Comparison of ENCODE assay signal across 16 cellular contexts in the genomic region with DNA sequence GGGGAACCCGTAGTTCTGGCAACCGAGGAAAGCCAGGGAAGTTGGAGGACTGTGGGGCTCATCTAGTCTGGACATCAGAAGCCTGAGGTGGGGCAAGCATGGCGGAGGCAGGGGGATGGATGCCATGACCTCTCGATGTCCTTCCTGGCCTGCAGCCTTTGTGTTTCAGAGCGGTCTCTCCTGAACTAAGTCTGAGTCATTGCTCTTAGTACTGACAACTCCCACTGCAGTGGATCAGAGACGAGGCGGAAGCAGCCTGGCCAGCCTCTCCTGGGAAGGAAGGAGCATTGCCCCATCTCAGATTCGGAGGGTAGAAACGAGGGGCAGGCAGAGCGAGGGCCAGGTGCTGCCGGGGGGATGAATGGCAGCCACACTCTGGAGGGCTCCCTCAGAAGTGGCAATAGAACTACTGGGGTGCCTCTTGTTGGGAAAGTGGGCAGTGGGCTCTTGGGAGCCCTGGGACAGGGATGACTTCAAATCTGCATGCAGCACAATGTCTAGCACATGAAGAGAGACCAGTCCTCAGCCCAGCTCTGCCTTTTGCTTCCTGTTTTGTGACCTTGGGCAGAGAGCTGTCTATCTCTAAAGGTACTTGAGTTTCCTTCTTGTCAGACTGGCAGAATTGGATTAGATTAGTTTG. TPM values are rescaled to one million over a fixed set of nuclear protein-coding genes. Genes with fewer than 3 reads are reported as not detected.
A peak's percentile ranks its signal among the peaks of the same experiment; 100 is the strongest.
DNase-seq lines count a peak whose midpoint lies in the region; ATAC-seq, FAIRE-seq and TF ChIP-seq lines count a peak whose summit lies in the region.
"Had no signal": no experiment of that assay in that cellular context is flagged by ENCODE, and none has a peak within 500 bp of the region (broad histone marks: within the 10 kb centered on the region; RNA-seq: fewer than 3 reads in every experiment).

No MANE protein-coding gene starts in this region.

- TF ChIP-seq CTCF in HepG2 (CRISPR knock-in tag; IDR thresholded peaks at IDR 0.05) (no peak), right lobe of liver (IDR thresholded peaks at IDR 0.05) (no peak), endothelial cell (IDR thresholded peaks at IDR 0.05; ENCODE audit: unreplicated experiment) (no peak)

- peaks cover 25% of the 10 kb centered on the region for H3K4me1 Mint-ChIP-seq in endothelial cell (ENCODE audit: unreplicated experiment)
- H3K4me1 Mint-ChIP-seq in activated naive CD8-positive, alpha-beta T cell treated with anti-CD3 and anti-CD28 coated beads, Interleukin-2, amount 50 U/mL, for 24 hours: peaks cover 18% of the 10 kb centered on the region

- no peak for TF ChIP-seq RAD21 in HepG2 (CRISPR knock-in tag; IDR thresholded peaks at IDR 0.05)

- POLR2A ChIA-PET in HepG2 (lab: Yijun Ruan, JAX): interaction anchor here (1.0 kb wide), 1 partner anchor 30 kb away, joined by 4 read pairs; the partner anchor contains the start of gene RPL19

- TF ChIP-seq POLR2A in HepG2 (IDR thresholded peaks at IDR 0.05; ENCODE audit: insufficient read depth in 1 of 2, low read depth in 2 of 2, low read length in 2 of 2) (no peak), right lobe of liver (IDR thresholded peaks at IDR 0.05) (no peak)

- H3K27me3 ChIP-seq in HepG2 (ENCODE audit: control insufficient read depth in 1 of 2, insufficient read depth in 2 of 2, low read length in 2 of 2): peaks cover 19 to 64% of the 10 kb centered on the region in 2 experiments
- H3K27me3 ChIP-seq in right lobe of liver: peaks cover 0 to 4% of the 10 kb centered on the region in 2 donors

- no TSS peak for BruUV-seq in HepG2 (replicated peaks; lab: Mats Ljungman, UMichigan)

- peak overlapping the region; percentile 15 for H3K27ac Mint-ChIP-seq in endothelial cell (ENCODE audit: unreplicated experiment)
- H3K27ac Mint-ChIP-seq in activated naive CD8-positive, alpha-beta T cell treated with anti-CD3 and anti-CD28 coated beads, Interleukin-2, amount 50 U/mL, for 24 hours: no peak overlapping the region
- H3K27ac Mint-ChIP-seq: natural killer cell, type B pancreatic cell had no signal

- WGBS in HepG2 (ENCODE audit: low lambda C conversion rate): 14% methylated on average over 6 of the region's 11 CpGs
- WGBS in right lobe of liver (ENCODE audit: insufficient coverage, low coverage, low lambda C conversion rate, missing lambda C conversion rate): 67% methylated on average over 8 of the region's 11 CpGs

- CTCF ChIA-PET in HepG2 (lab: Yijun Ruan, JAX; ENCODE audit: low intra/inter-chr PET ratio, low total read pairs): no interaction called here

- H3K4me3 Mint-ChIP-seq in endothelial cell (ENCODE audit: unreplicated experiment): no peak overlapping the region
- no peak overlapping the region for H3K4me3 Mint-ChIP-seq in activated naive CD8-positive, alpha-beta T cell treated with anti-CD3 and anti-CD28 coated beads, Interleukin-2, amount 50 U/mL, for 24 hours
- H3K4me3 Mint-ChIP-seq: natural killer cell, type B pancreatic cell had no signal

- H3K36me3 ChIP-seq in HepG2 (replicated peaks in 1 of 2; ENCODE audit: control insufficient read depth in 1 of 2, insufficient read depth in 2 of 2, low read length in 2 of 2): no peaks in the 10 kb centered on the region
- no peaks in the 10 kb centered on the region for H3K36me3 ChIP-seq in right lobe of liver

- no peak for DNase-seq in HepG2 (ENCODE audit: low spot score)
- DNase-seq in right lobe of liver: no peak
- DNase-seq in RCC 7860 (ENCODE audit: low spot score): peak; percentile 42
- no peak for DNase-seq in endothelial cell (ENCODE audit: low spot score)
- DNase-seq in activated naive CD8-positive, alpha-beta T cell treated with anti-CD3 and anti-CD28 coated beads, Interleukin-2, amount 50 U/mL, for 24 hours: no peak
- no peak for DNase-seq in DMS153 treated with DMSO at 0.1 percent for 48 hours (lab: John Stamatoyannopoulos, UW; ENCODE audit: unreplicated experiment)
- DNase-seq: DMS79, left colon, natural killer cell, SHP77 treated with DMSO at 0.1 percent for 48 hours, small intestine had no signal

- H3K4me3 ChIP-seq in HepG2 (replicated peaks in 1 of 3; ENCODE audit: insufficient read depth in 1 of 3, low read depth in 2 of 3, low read length in 3 of 3) (no peak overlapping the region), right lobe of liver (no peak overlapping the region)
- H3K4me3 ChIP-seq: A549 had no signal

- 0 out of 2 replicates have a peak overlapping the region, but pooled peaks have one; percentile 2 for H3K4me2 ChIP-seq in HepG2 (ENCODE audit: low read depth, low read length)
- H3K4me2 ChIP-seq: A549 had no signal

- H3K36me3 Mint-ChIP-seq in endothelial cell (ENCODE audit: low read depth, unreplicated experiment): no peaks in the 10 kb centered on the region
- H3K36me3 Mint-ChIP-seq in activated naive CD8-positive, alpha-beta T cell treated with anti-CD3 and anti-CD28 coated beads, Interleukin-2, amount 50 U/mL, for 24 hours (ENCODE audit: low read depth): no peaks in the 10 kb centered on the region
- H3K36me3 Mint-ChIP-seq: natural killer cell, type B pancreatic cell had no signal

- no peaks in the 10 kb centered on the region for H4K20me1 ChIP-seq in HepG2 (ENCODE audit: insufficient read depth, low read length)

- H2AFZ ChIP-seq in HepG2 (ENCODE audit: low read length): no peak overlapping the region

- H3K4me1 ChIP-seq in HepG2 (ENCODE audit: insufficient read depth, low read length) (peaks cover 20% of the 10 kb centered on the region; the same call in 1 of the 2 replicates), right lobe of liver (peaks cover 0 to 7% (median 0%) of the 10 kb centered on the region in 4 donors)

- peak; percentile 10; the same call in 1 of the 3 replicates for ATAC-seq in HepG2
- ATAC-seq in right lobe of liver: no peak
- ATAC-seq in HG02610 (IDR thresholded peaks at IDR 0.05; ENCODE audit: unreplicated experiment): no peak
- no peak for ATAC-seq in GM18867 (IDR thresholded peaks at IDR 0.05; ENCODE audit: unreplicated experiment)
- no peak for ATAC-seq in activated naive CD8-positive, alpha-beta T cell treated with anti-CD3 and anti-CD28 coated beads, Interleukin-2, amount 50 U/mL, for 24 hours
- ATAC-seq: left colon, natural killer cell had no signal

- FAIRE-seq in HepG2 (lab: Jason Lieb, UNC) (no peak), RCC 7860 (lab: Jason Lieb, UNC) (no peak)
- FAIRE-seq: A549, frontal cortex, small intestine had no signal

- TF ChIP-seq EP300 in HepG2 (IDR thresholded peaks at IDR 0.05; ENCODE audit: low read depth in 2 of 2, low read length in 2 of 2): no peak
- TF ChIP-seq EP300 in HepG2 (CRISPR knock-in tag; IDR thresholded peaks at IDR 0.05; ENCODE audit: borderline replicate concordance): no peak

- H3K9me3 ChIP-seq in HepG2 (ENCODE audit: low read length): no peaks in the 10 kb centered on the region
- H3K9me3 ChIP-seq in right lobe of liver: no peaks in the 10 kb centered on the region
- H3K9me3 ChIP-seq: A549 had no signal

- intact Hi-C loops in HepG2 (cut with micrococcal nuclease; ENCODE audit: unreplicated experiment): no loop called here
- intact Hi-C loops in right lobe of liver (cut with DNase I): no loop called here

- H3K9me3 Mint-ChIP-seq in endothelial cell (ENCODE audit: unreplicated experiment): no peaks in the 10 kb centered on the region
- no peaks in the 10 kb centered on the region for H3K9me3 Mint-ChIP-seq in activated naive CD8-positive, alpha-beta T cell treated with anti-CD3 and anti-CD28 coated beads, Interleukin-2, amount 50 U/mL, for 24 hours
- H3K9me3 Mint-ChIP-seq: natural killer cell, type B pancreatic cell had no signal

- peaks cover 16% of the 10 kb centered on the region for H3K27me3 Mint-ChIP-seq in endothelial cell (ENCODE audit: unreplicated experiment)
- peaks cover 35% of the 10 kb centered on the region for H3K27me3 Mint-ChIP-seq in activated naive CD8-positive, alpha-beta T cell treated with anti-CD3 and anti-CD28 coated beads, Interleukin-2, amount 50 U/mL, for 24 hours

- H3K27ac ChIP-seq in HepG2 (ENCODE audit: extremely low read length, insufficient read depth, low read length) (no peak overlapping the region), right lobe of liver (no peak overlapping the region)

- no peak overlapping the region for H3K9ac ChIP-seq in HepG2 (ENCODE audit: insufficient read depth, low read depth, low read length)

- in situ Hi-C loops in HepG2 (cut with HindIII; ENCODE audit: extremely low pct_ligation_motif_present, low pct_unique_long_range_greater_than_20kb): no loop called here

- H3K79me2 ChIP-seq in HepG2 (ENCODE audit: insufficient read depth, low read length): no peaks in the 10 kb centered on the region

RNA-seq across cellular contexts. Expression of gene STAC2, which starts 3.6 kb away (rescaled TPM):
- total RNA-seq in HepG2 (2016; rRNA removed; fragmentation: Illumina TruSeq; extraction: Trizol) (not detected in 2 replicates), right lobe of liver (not detected), endothelial cell (ENCODE audit: unreplicated experiment) (not detected)
- total RNA-seq in HepG2 (2016; cell fraction: cytosol; rRNA removed; fragmentation: Illumina TruSeq; extraction: Trizol; ENCODE audit: low read depth): not detected in 2 replicates
- total RNA-seq in HepG2 (2016; cell fraction: insoluble cytoplasmic fraction; rRNA removed; fragmentation: Illumina TruSeq; extraction: Trizol): not detected in 2 replicates
- total RNA-seq in HepG2 (2016; cell fraction: membrane; rRNA removed; fragmentation: Illumina TruSeq; extraction: Trizol): not detected in 2 replicates
- total RNA-seq in HepG2 (2016; cell fraction: nucleus; rRNA removed; fragmentation: Illumina TruSeq; extraction: Trizol): not detected in 2 replicates
- not detected in 2 replicates for polyA plus RNA-seq in HepG2 (2011; rRNA removed)
- not detected in 2 replicates for polyA plus RNA-seq in HepG2 (2011; cell fraction: cytosol; rRNA removed)
- not detected in 2 replicates for polyA plus RNA-seq in HepG2 (2011; cell fraction: nucleus; rRNA removed)
- polyA plus RNA-seq in HepG2 (2012): not detected in 2 replicates
- 0.02 TPM in 1 of 2 replicates, not detected in the other for polyA plus RNA-seq in HepG2 (2016; cell fraction: cytosol; fragmentation: Illumina TruSeq; extraction: Trizol; ENCODE audit: low read depth)
- not detected in 2 replicates for polyA plus RNA-seq in HepG2 (2016; cell fraction: insoluble cytoplasmic fraction; fragmentation: Illumina TruSeq; extraction: Trizol; ENCODE audit: low read depth)
- polyA plus RNA-seq in HepG2 (2016; cell fraction: membrane; fragmentation: Illumina TruSeq; extraction: Trizol; ENCODE audit: low read depth): not detected in 2 replicates
- polyA plus RNA-seq in HepG2 (2016; cell fraction: nucleus; fragmentation: Illumina TruSeq; extraction: Trizol; ENCODE audit: insufficient read depth, low read depth): not detected in 2 replicates
- polyA minus RNA-seq in HepG2 (2011; rRNA and poly(A)+ RNA removed; ENCODE audit: low replicate concordance): 0.37 TPM in 1 of 2 replicates, not detected in the other
- polyA minus RNA-seq in HepG2 (2011; cell fraction: cytosol; rRNA and poly(A)+ RNA removed): not detected in 2 replicates
- polyA minus RNA-seq in HepG2 (2011; cell fraction: nucleus; rRNA and poly(A)+ RNA removed): not detected in 2 replicates
- total RNA-seq: natural killer cell had no signal

RNA-seq across cellular contexts. Expression of gene RPL19, which starts 29.3 kb away (rescaled TPM):
- total RNA-seq in HepG2 (2016; rRNA removed; fragmentation: Illumina TruSeq; extraction: Trizol) (2,768 and 3,257 TPM in 2 replicates), right lobe of liver (1,000 to 10,000 TPM in 2 of 6 experiments, 100 to 1,000 TPM in 4; 537 to 1,327 (median 627) TPM), endothelial cell (ENCODE audit: unreplicated experiment) (1,851 TPM)
- 3,353 and 3,708 TPM in 2 replicates for total RNA-seq in HepG2 (2016; cell fraction: cytosol; rRNA removed; fragmentation: Illumina TruSeq; extraction: Trizol; ENCODE audit: low read depth)
- 2,694 and 3,334 TPM in 2 replicates for total RNA-seq in HepG2 (2016; cell fraction: insoluble cytoplasmic fraction; rRNA removed; fragmentation: Illumina TruSeq; extraction: Trizol)
- total RNA-seq in HepG2 (2016; cell fraction: membrane; rRNA removed; fragmentation: Illumina TruSeq; extraction: Trizol): 5,175 and 5,294 TPM in 2 replicates
- total RNA-seq in HepG2 (2016; cell fraction: nucleus; rRNA removed; fragmentation: Illumina TruSeq; extraction: Trizol): 990 and 1,076 TPM in 2 replicates
- polyA plus RNA-seq in HepG2 (2011; rRNA removed): 2,522 and 2,554 TPM in 2 replicates
- polyA plus RNA-seq in HepG2 (2011; cell fraction: cytosol; rRNA removed): 3,383 and 3,728 TPM in 2 replicates
- polyA plus RNA-seq in HepG2 (2011; cell fraction: nucleus; rRNA removed): 768 and 1,029 TPM in 2 replicates
- 2,340 and 2,506 TPM in 2 replicates for polyA plus RNA-seq in HepG2 (2012)
- 5,160 and 5,701 TPM in 2 replicates for polyA plus RNA-seq in HepG2 (2016; cell fraction: cytosol; fragmentation: Illumina TruSeq; extraction: Trizol; ENCODE audit: low read depth)
- 4,287 and 4,430 TPM in 2 replicates for polyA plus RNA-seq in HepG2 (2016; cell fraction: insoluble cytoplasmic fraction; fragmentation: Illumina TruSeq; extraction: Trizol; ENCODE audit: low read depth)
- polyA plus RNA-seq in HepG2 (2016; cell fraction: membrane; fragmentation: Illumina TruSeq; extraction: Trizol; ENCODE audit: low read depth): 6,675 and 6,831 TPM in 2 replicates
- polyA plus RNA-seq in HepG2 (2016; cell fraction: nucleus; fragmentation: Illumina TruSeq; extraction: Trizol; ENCODE audit: insufficient read depth, low read depth): 2,116 and 2,174 TPM in 2 replicates
- polyA minus RNA-seq in HepG2 (2011; rRNA and poly(A)+ RNA removed; ENCODE audit: low replicate concordance): 413 and 602 TPM in 2 replicates
- 764 and 846 TPM in 2 replicates for polyA minus RNA-seq in HepG2 (2011; cell fraction: cytosol; rRNA and poly(A)+ RNA removed)
- polyA minus RNA-seq in HepG2 (2011; cell fraction: nucleus; rRNA and poly(A)+ RNA removed): 184 and 212 TPM in 2 replicates

RNA-seq across cellular contexts. Expression of gene CACNB1, which starts 31.9 kb away (rescaled TPM):
- total RNA-seq in HepG2 (2016; rRNA removed; fragmentation: Illumina TruSeq; extraction: Trizol) (0.60 and 0.75 TPM in 2 replicates), right lobe of liver (1 to 10 TPM in 1 of 6 experiments, under 1 TPM in 4, not detected in 1; 0.18 to 1.3 (median 0.27) TPM), endothelial cell (ENCODE audit: unreplicated experiment) (10.2 TPM)
- 0.26 and 0.71 TPM in 2 replicates for total RNA-seq in HepG2 (2016; cell fraction: cytosol; rRNA removed; fragmentation: Illumina TruSeq; extraction: Trizol; ENCODE audit: low read depth)
- 0.19 and 0.84 TPM in 2 replicates for total RNA-seq in HepG2 (2016; cell fraction: insoluble cytoplasmic fraction; rRNA removed; fragmentation: Illumina TruSeq; extraction: Trizol)
- total RNA-seq in HepG2 (2016; cell fraction: membrane; rRNA removed; fragmentation: Illumina TruSeq; extraction: Trizol): 0.34 and 0.48 TPM in 2 replicates
- 1.8 TPM in 2 replicates for total RNA-seq in HepG2 (2016; cell fraction: nucleus; rRNA removed; fragmentation: Illumina TruSeq; extraction: Trizol)
- 1.5 and 2.9 TPM in 2 replicates for polyA plus RNA-seq in HepG2 (2011; rRNA removed)
- 0.50 and 0.51 TPM in 2 replicates for polyA plus RNA-seq in HepG2 (2011; cell fraction: cytosol; rRNA removed)
- 8.4 and 12.2 TPM in 2 replicates for polyA plus RNA-seq in HepG2 (2011; cell fraction: nucleus; rRNA removed)
- polyA plus RNA-seq in HepG2 (2012): 1.3 and 1.5 TPM in 2 replicates
- 0.28 and 0.34 TPM in 2 replicates for polyA plus RNA-seq in HepG2 (2016; cell fraction: cytosol; fragmentation: Illumina TruSeq; extraction: Trizol; ENCODE audit: low read depth)
- polyA plus RNA-seq in HepG2 (2016; cell fraction: insoluble cytoplasmic fraction; fragmentation: Illumina TruSeq; extraction: Trizol; ENCODE audit: low read depth): 0.47 and 0.96 TPM in 2 replicates
- polyA plus RNA-seq in HepG2 (2016; cell fraction: membrane; fragmentation: Illumina TruSeq; extraction: Trizol; ENCODE audit: low read depth): 0.38 and 0.40 TPM in 2 replicates
- polyA plus RNA-seq in HepG2 (2016; cell fraction: nucleus; fragmentation: Illumina TruSeq; extraction: Trizol; ENCODE audit: insufficient read depth, low read depth): 4.7 and 7.2 TPM in 2 replicates
- polyA minus RNA-seq in HepG2 (2011; rRNA and poly(A)+ RNA removed; ENCODE audit: low replicate concordance): 4.4 and 8.5 TPM in 2 replicates
- 0.40 and 1.3 TPM in 2 replicates for polyA minus RNA-seq in HepG2 (2011; cell fraction: cytosol; rRNA and poly(A)+ RNA removed)
- polyA minus RNA-seq in HepG2 (2011; cell fraction: nucleus; rRNA and poly(A)+ RNA removed): 3.0 and 5.8 TPM in 2 replicates
